Comparison of ENCODE assay signal across 8 cellular contexts in the genomic region with DNA sequence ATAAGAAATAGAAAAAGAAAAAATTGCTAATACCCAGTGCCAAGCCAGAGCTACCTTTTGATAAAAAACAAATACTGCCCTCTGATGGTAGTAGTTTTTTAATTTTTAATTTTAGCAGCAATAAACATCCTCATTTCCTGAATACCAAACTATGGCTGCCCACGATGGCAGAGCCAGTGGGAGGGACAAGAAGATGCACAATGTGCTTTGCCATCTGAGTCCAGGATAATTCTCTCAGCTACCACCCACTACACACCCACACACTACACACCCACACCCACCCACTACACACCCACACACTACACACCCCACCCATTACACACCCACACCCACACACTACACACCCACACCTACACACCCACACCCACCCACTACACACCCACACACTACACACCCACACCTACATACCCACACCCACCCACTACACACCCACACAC. TPM values are rescaled to one million over a fixed set of nuclear protein-coding genes. Genes with fewer than 3 reads are reported as not detected.
DNase-seq lines count a peak whose midpoint lies in the region; ATAC-seq and TF ChIP-seq lines count a peak whose summit lies in the region.

No MANE protein-coding gene starts in this region.

- H3K27ac Mint-ChIP-seq in CD14-positive monocyte (peak overlapping the region in 5 of 7 donors; percentile 54 to 94 (median 75)), T-helper 17 cell (peak overlapping the region; percentile 32)

- TF ChIP-seq CTCF in CD14-positive monocyte (IDR thresholded peaks at IDR 0.05) (peak; percentile 31), HCT116 (IDR thresholded peaks at IDR 0.05 in 2 of 3, conservative IDR thresholded peaks at IDR 0.05 in 1 of 3; ENCODE audit: borderline replicate concordance in 1 of 3, insufficient read depth in 1 of 3, low read depth in 2 of 3, low read length in 2 of 3) (no peak)

- no peak overlapping the region for H3K4me2 ChIP-seq in HCT116 (ENCODE audit: low read length)

- H3K9me3 Mint-ChIP-seq in CD14-positive monocyte = peaks cover 0 to 4% (median 1%) of the 10 kb centered on the region in 7 donors

- no peaks in the 10 kb centered on the region for H3K27me3 ChIP-seq in HCT116 (ENCODE audit: insufficient read depth, low read length)

- H3K9ac ChIP-seq in HCT116 (ENCODE audit: low read length) = no peak overlapping the region

- no peaks in the 10 kb centered on the region for H4K20me1 ChIP-seq in HCT116 (ENCODE audit: insufficient read depth)

- H3K27me3 Mint-ChIP-seq in CD14-positive monocyte (ENCODE audit: low read depth in 3 of 3) (peaks cover 0 to 2% (median 0%) of the 10 kb centered on the region in 3 donors), T-helper 17 cell (no peaks in the 10 kb centered on the region)

- intact Hi-C loops in CD14-positive monocyte (cut with micrococcal nuclease) (loop anchor here in 1 of 2 donors (5.0 to 10.0 kb wide), 2 partner anchors 167 to 439 kb away; no protein-coding TSS in a partner anchor), HCT116 (cut with micrococcal nuclease) (no loop called here)

- no peak overlapping the region for H3K4me3 Mint-ChIP-seq in CD14-positive monocyte
- no peak overlapping the region for H3K4me3 Mint-ChIP-seq in T-helper 17 cell

- ATAC-seq in HCT116 (peak; percentile 36; the same call in 1 of the 2 replicates), T-helper 17 cell (peak; percentile 79), HG03045 (IDR thresholded peaks at IDR 0.05; ENCODE audit: unreplicated experiment) (no peak), HG03378 (IDR thresholded peaks at IDR 0.05; ENCODE audit: unreplicated experiment) (no peak)

- no peak overlapping the region for H3K4me3 ChIP-seq in HCT116 (replicated peaks in 1 of 2; ENCODE audit: low read depth in 1 of 2, low read length in 2 of 2)

- H3K36me3 Mint-ChIP-seq in CD14-positive monocyte (peaks cover 5 to 45% of the 10 kb centered on the region in 2 donors), T-helper 17 cell (ENCODE audit: low read depth) (no peaks in the 10 kb centered on the region)

- CTCF ChIA-PET in HCT116 (lab: Charles Lee) = interaction anchor here (0.9 to 1.6 kb wide), 3 partner anchors 9 to 171 kb away, joined by 3 to 6 read pairs (median 5); no protein-coding TSS in a partner anchor

- TF ChIP-seq RAD21 in HCT116 (IDR thresholded peaks at IDR 0.05; ENCODE audit: low read depth) = peak; percentile 20; the same call in 1 of the 2 replicates

- H3K27ac ChIP-seq in HCT116 (ENCODE audit: low read depth, low read length) = no peak overlapping the region

- TF ChIP-seq POLR2A in HCT116 (IDR thresholded peaks at IDR 0.05; ENCODE audit: borderline replicate concordance, extremely low read depth, insufficient read depth, insufficient read length) = no peak

- no peak overlapping the region for H2AFZ ChIP-seq in HCT116 (ENCODE audit: low read depth, low read length, poor library complexity, severe bottlenecking)

- RAD21 ChIA-PET in HCT116 (lab: Charles Lee; ENCODE audit: low non-redundant PET in 1 of 2, low total read pairs in 2 of 2, uncharacterized antibody in 2 of 2, unreplicated experiment in 2 of 2) = interaction anchor here in 1 of 2 experiments (0.6 kb wide), 1 partner anchor 85 kb away, joined by 3 read pairs; no protein-coding TSS in a partner anchor

- H3K4me1 ChIP-seq in HCT116 (ENCODE audit: control insufficient read depth in 1 of 2, insufficient read depth in 2 of 2, low read length in 2 of 2) = no peaks in the 10 kb centered on the region

- H3K9me2 ChIP-seq in HCT116 (ENCODE audit: insufficient read depth) = no peaks in the 10 kb centered on the region

- H3K9me3 ChIP-seq in HCT116 (ENCODE audit: control insufficient read depth in 1 of 2, insufficient read depth in 1 of 2, low read depth in 1 of 2, low read length in 2 of 2) (no peaks in the 10 kb centered on the region), T-helper 17 cell (ENCODE audit: control insufficient read depth, low read length, poor library complexity, severe bottlenecking) (no peaks in the 10 kb centered on the region)

- H3K79me2 ChIP-seq in HCT116 (ENCODE audit: insufficient read depth, low read length) = no peaks in the 10 kb centered on the region

- H3K36me3 ChIP-seq in HCT116 (ENCODE audit: control insufficient read depth in 1 of 2, insufficient read depth in 2 of 2, low read length in 2 of 2) = no peaks in the 10 kb centered on the region

- DNase-seq in CD14-positive monocyte (ENCODE audit: low spot score) (no peak), HCT116 (ENCODE audit: low read depth, low spot score) (no peak), T-helper 17 cell (no peak), fibroblast of peridontal ligament (ENCODE audit: extremely low read depth) (peak; percentile 31), DMS153 (lab: John Stamatoyannopoulos, UW) (no peak), NCI-H2029 (lab: John Stamatoyannopoulos, UW) (no peak)

- H3K4me1 Mint-ChIP-seq in CD14-positive monocyte = peaks cover 52% of the 10 kb centered on the region
- H3K4me1 Mint-ChIP-seq in T-helper 17 cell = no peaks in the 10 kb centered on the region

- POLR2A ChIA-PET in HCT116 (lab: Charles Lee) = no interaction called here

- BruUV-seq in HCT116 (replicated peaks; lab: Mats Ljungman, UMichigan) = no TSS peak

TF ChIP-seq in HCT116, 20 proteins besides CTCF, POLR2A, EP300 and RAD21:
- TF ChIP-seq FOSL1 (IDR thresholded peaks at IDR 0.05; ENCODE audit: low read depth) = no peak
- TF ChIP-seq EGR1 (IDR thresholded peaks at IDR 0.05; ENCODE audit: low read depth) = peak; percentile 52

RNA-seq across cellular contexts. Expression of gene CEP19, which starts 17.8 kb away (rescaled TPM):
- polyA plus RNA-seq in CD14-positive monocyte = 1 to 10 TPM; 2.7 to 3.2 TPM
- total RNA-seq in HCT116 (2021; ENCODE audit: unreplicated experiment) = 2.7 TPM
- 0.75 and 1.1 TPM in 2 replicates for polyA plus RNA-seq in HCT116 (2012)
- total RNA-seq in T-helper 17 cell = 1 to 10 TPM; 1.4 to 2.1 TPM

RNA-seq across cellular contexts. Expression of gene PIGX, which starts 18.0 kb away (rescaled TPM):
- 10 to 100 TPM; 29.8 to 44.9 TPM for polyA plus RNA-seq in CD14-positive monocyte
- 27.2 TPM for total RNA-seq in HCT116 (2021; ENCODE audit: unreplicated experiment)
- 5.9 and 9.4 TPM in 2 replicates for polyA plus RNA-seq in HCT116 (2012)
- total RNA-seq in T-helper 17 cell = 10 to 100 TPM; 18.0 to 19.7 TPM

RNA-seq across cellular contexts. Expression of gene PAK2, which starts 45.4 kb away (rescaled TPM):
- 10 to 100 TPM; 32.4 to 44.2 TPM for polyA plus RNA-seq in CD14-positive monocyte
- total RNA-seq in HCT116 (2021; ENCODE audit: unreplicated experiment) (69.6 TPM), T-helper 17 cell (10 to 100 TPM; 70.6 to 80.0 TPM)
- polyA plus RNA-seq in HCT116 (2012) = 42.8 and 44.1 TPM in 2 replicates

RNA-seq across cellular contexts. Expression of gene NRROS, which starts 54.7 kb away (rescaled TPM):
- polyA plus RNA-seq in CD14-positive monocyte = 1 to 10 TPM; 5.9 to 7.5 TPM
- total RNA-seq in HCT116 (2021; ENCODE audit: unreplicated experiment) (0.12 TPM), T-helper 17 cell (10 to 100 TPM; 15.1 to 15.5 TPM)
- polyA plus RNA-seq in HCT116 (2012) = 0.07 TPM in 1 of 2 replicates, not detected in the other

Comparison
In these comparisons a context has a peak if more than half of its experiments do, and no peak if none do; other contexts are left out.
1. ATAC-seq: peak in HCT116 (single experiment) and T-helper 17 cell (single experiment); none in HG03045 (single experiment) and HG03378 (single experiment).